ENCODE assay signal across 8 cellular contexts in the genomic region with DNA sequence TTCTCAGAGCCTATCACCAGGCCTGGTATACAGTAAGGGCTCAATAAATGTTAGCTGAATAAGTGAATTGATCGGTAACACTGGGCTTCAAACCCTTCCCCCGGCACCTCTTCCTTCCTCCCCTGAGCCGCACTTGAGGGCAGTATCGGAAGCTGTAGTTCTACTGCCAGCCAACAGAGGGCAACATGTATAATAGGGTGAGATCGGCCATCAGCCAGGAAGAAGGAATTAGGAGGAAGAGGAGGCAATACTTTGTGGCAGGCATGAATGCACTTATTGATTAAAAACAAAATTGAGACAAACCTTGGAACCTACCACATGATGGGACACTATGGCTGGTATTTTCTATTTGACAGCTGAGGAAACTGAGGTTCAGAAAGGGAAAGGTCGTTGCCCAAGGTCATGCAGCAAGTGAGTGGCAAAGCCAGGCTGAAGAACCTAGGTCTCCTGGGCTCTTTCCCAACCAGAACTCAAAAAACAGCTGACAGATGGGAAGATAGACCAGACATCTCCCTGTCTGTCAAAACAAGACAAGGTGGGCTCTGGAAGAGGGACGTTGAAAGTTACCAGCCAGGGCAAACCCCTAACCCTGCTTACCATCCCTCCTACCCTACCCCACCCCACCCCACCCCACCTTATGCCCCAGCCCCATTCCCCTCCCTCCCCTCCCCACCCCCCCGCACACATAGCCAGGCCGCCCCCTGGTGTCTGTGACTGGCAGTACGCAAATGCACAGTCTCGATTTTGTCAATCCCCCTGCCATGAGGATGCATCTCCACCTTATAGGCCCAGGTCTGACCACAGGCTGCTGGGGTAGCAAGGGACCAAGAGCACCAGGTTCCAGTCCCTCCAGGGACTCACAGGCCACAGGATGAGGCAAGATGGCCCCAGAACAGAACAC.
DNase-seq lines count a peak whose midpoint lies in the region; ATAC-seq and TF ChIP-seq lines count a peak whose summit lies in the region.

No MANE protein-coding gene starts in this region.

- intact Hi-C loops in activated naive CD4-positive, alpha-beta T cell treated with anti-CD3 and anti-CD28 coated beads for 36 hours (cut with micrococcal nuclease): loop anchor here (1.0 to 10.0 kb wide), 6 partner anchors 64 to 553 kb away; partner anchors contain the start of genes CLIC4 and RUNX3

- H3K4me1 ChIP-seq in HAP-1: no peaks in the 10 kb centered on the region
- no peaks in the 10 kb centered on the region for H3K4me1 ChIP-seq in SK-N-SH (ENCODE audit: control insufficient read depth in 1 of 2, insufficient read depth in 2 of 2, low read depth in 1 of 2, low read length in 1 of 2)

- TF ChIP-seq RAD21 in SK-N-SH (IDR thresholded peaks at IDR 0.05; ENCODE audit: low read length): peak; percentile 23

- no peaks in the 10 kb centered on the region for H3F3A ChIP-seq in SK-N-SH (replicated peaks; ENCODE audit: insufficient read depth)

- H3K9me3 ChIP-seq in HAP-1 (no peaks in the 10 kb centered on the region), SK-N-SH (no peaks in the 10 kb centered on the region)

- in situ Hi-C loops in HAP-1 (cut with MboI; ENCODE audit: low sequenced_read_pairs): no loop called here

- DNase-seq in AML-193 (lab: John Stamatoyannopoulos, UW): peak; percentile 64 to 67
- peak; percentile 43 to 59 for DNase-seq in HAP-1 (ENCODE audit: low spot score in 2 of 2)
- peak; percentile 78 for DNase-seq in SK-N-SH
- DNase-seq in activated naive CD4-positive, alpha-beta T cell treated with anti-CD3 and anti-CD28 coated beads for 36 hours: peak; percentile 82
- peak; percentile 58 for DNase-seq in hepatic stellate cell (ENCODE audit: low spot score)
- peak in 2 of 3 experiments; percentile 51 to 57 for DNase-seq in stimulated activated CD4-positive, alpha-beta T cell treated with anti-CD3 and anti-CD28 coated beads, TNF-alpha, amount 100 ng/mL, for 4 hours (ENCODE audit: low read depth in 3 of 3)
- no peak for DNase-seq in NCI-H1092 treated with DMSO at 0.1 percent for 48 hours (lab: John Stamatoyannopoulos, UW)

- H3K4me3 Mint-ChIP-seq in activated naive CD4-positive, alpha-beta T cell treated with anti-CD3 and anti-CD28 coated beads for 36 hours: no peak overlapping the region

- no peak for TF ChIP-seq EP300 in SK-N-SH (IDR thresholded peaks at IDR 0.05; ENCODE audit: borderline replicate concordance in 1 of 2, low read depth in 1 of 2, low read length in 1 of 2)

- H3K36me3 ChIP-seq in HAP-1 (replicated peaks): no peaks in the 10 kb centered on the region
- H3K36me3 ChIP-seq in SK-N-SH (replicated peaks in 1 of 2; ENCODE audit: control insufficient read depth in 1 of 2, insufficient read depth in 2 of 2, low read length in 1 of 2): no peaks in the 10 kb centered on the region

- WGBS in SK-N-SH (ENCODE audit: low lambda C conversion rate): 49% methylated on average over 6 of the region's 11 CpGs

- no peaks in the 10 kb centered on the region for H3K9me3 Mint-ChIP-seq in activated naive CD4-positive, alpha-beta T cell treated with anti-CD3 and anti-CD28 coated beads for 36 hours

- H3K9ac ChIP-seq in SK-N-SH: no peak overlapping the region

- CTCF ChIA-PET in SK-N-SH (lab: Yijun Ruan, JAX): interaction anchor here (0.6 to 4.8 kb wide), 35 partner anchors 9 to 532 kb away, joined by 3 to 55 read pairs (median 4); no protein-coding TSS in a partner anchor
- CTCF ChIA-PET in activated naive CD4-positive, alpha-beta T cell treated with anti-CD3 and anti-CD28 coated beads for 36 hours (lab: Charles Lee): interaction anchor here (0.7 to 8.1 kb wide), 35 partner anchors 8 to 269 kb away, joined by 3 to 144 read pairs (median 7); partner anchors contain the start of gene RUNX3

- 0 out of 2 replicates have a peak, but pooled peaks cover 2% of the 10 kb centered on the region for H3K27me3 ChIP-seq in HAP-1 (ENCODE audit: low read depth)
- peaks cover 28% of the 10 kb centered on the region; the same call in 1 of the 2 replicates for H3K27me3 ChIP-seq in SK-N-SH (ENCODE audit: insufficient read depth)

- no peaks in the 10 kb centered on the region for H3K36me3 Mint-ChIP-seq in activated naive CD4-positive, alpha-beta T cell treated with anti-CD3 and anti-CD28 coated beads for 36 hours (ENCODE audit: low read depth)

- no peaks in the 10 kb centered on the region for H3K79me2 ChIP-seq in SK-N-SH (ENCODE audit: insufficient read depth)

- H3K27me3 Mint-ChIP-seq in activated naive CD4-positive, alpha-beta T cell treated with anti-CD3 and anti-CD28 coated beads for 36 hours (ENCODE audit: low read depth): no peaks in the 10 kb centered on the region

- peak; percentile 68 for TF ChIP-seq CTCF in SK-N-SH (IDR thresholded peaks at IDR 0.05)

- H3K4me3 ChIP-seq in HAP-1: no peak overlapping the region
- no peak overlapping the region for H3K4me3 ChIP-seq in SK-N-SH (ENCODE audit: low read depth in 2 of 2, low read length in 1 of 2)

- H3K27ac Mint-ChIP-seq in activated naive CD4-positive, alpha-beta T cell treated with anti-CD3 and anti-CD28 coated beads for 36 hours: no peak overlapping the region

- H2AFZ ChIP-seq in SK-N-SH (ENCODE audit: low read depth): no peak overlapping the region

- ATAC-seq in HG03025 (IDR thresholded peaks at IDR 0.05; ENCODE audit: low FRiP score, unreplicated experiment): no peak

- peaks cover 28% of the 10 kb centered on the region for H3K4me1 Mint-ChIP-seq in activated naive CD4-positive, alpha-beta T cell treated with anti-CD3 and anti-CD28 coated beads for 36 hours (ENCODE audit: low read depth)

- POLR2A ChIA-PET in SK-N-SH (lab: Yijun Ruan, JAX): no interaction called here

- H3K4me2 ChIP-seq in SK-N-SH: no peak overlapping the region

- H3K27ac ChIP-seq in SK-N-SH (ENCODE audit: low read depth in 2 of 2, low read length in 1 of 2): no peak overlapping the region

- no peaks in the 10 kb centered on the region for H4K20me1 ChIP-seq in SK-N-SH (ENCODE audit: insufficient read depth)

- no peaks in the 10 kb centered on the region for H3K9me2 ChIP-seq in SK-N-SH

TF ChIP-seq in SK-N-SH, 30 proteins besides CTCF, POLR2A, EP300 and RAD21:
- no peak for TF ChIP-seq RFX5 (IDR thresholded peaks at IDR 0.05; ENCODE audit: low read length)
- no peak for TF ChIP-seq JUND (IDR thresholded peaks at IDR 0.05)
- no peak for TF ChIP-seq TAF1 (IDR thresholded peaks at IDR 0.05; ENCODE audit: borderline replicate concordance, low read depth, low read length)
- TF ChIP-seq CHD2 (IDR thresholded peaks at IDR 0.05; ENCODE audit: low read length, partially characterized antibody): no peak
- TF ChIP-seq, protein P1, sequence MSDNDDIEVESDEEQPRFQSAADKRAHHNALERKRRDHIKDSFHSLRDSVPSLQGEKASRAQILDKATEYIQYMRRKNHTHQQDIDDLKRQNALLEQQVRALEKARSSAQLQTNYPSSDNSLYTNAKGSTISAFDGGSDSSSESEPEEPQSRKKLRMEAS (IDR thresholded peaks at IDR 0.05; ENCODE audit: low read depth): no peak
- TF ChIP-seq RXRA (IDR thresholded peaks at IDR 0.05; ENCODE audit: borderline replicate concordance, low read depth): no peak
- TF ChIP-seq NRF1 (IDR thresholded peaks at IDR 0.05; ENCODE audit: low read depth, low read length): no peak
- no peak for TF ChIP-seq MXI1 (IDR thresholded peaks at IDR 0.05; ENCODE audit: low read depth, low read length)
- TF ChIP-seq SMC3 (IDR thresholded peaks at IDR 0.05; ENCODE audit: low read depth, low read length): peak; percentile 31
